In genomic region chr20:3909952-3910366, GRCh38 we compare ENCODE assay signal across 1 cellular context.
TF ChIP-seq lines count a peak whose summit lies in the region.

No MANE protein-coding gene starts in this region.

TF ChIP-seq in K562, 482 proteins besides CTCF, POLR2A, EP300 and RAD21 (continued from another document):
- no peak for TF ChIP-seq TFAP4 (CRISPR knock-in tag; IDR thresholded peaks at IDR 0.05; ENCODE audit: borderline replicate concordance)
- TF ChIP-seq KHSRP (IDR thresholded peaks at IDR 0.05), result no peak
- no peak for TF ChIP-seq ZNF41 (CRISPR knock-in tag; conservative IDR thresholded peaks at IDR 0.05)
- 0 out of 2 replicates have a peak, but pooled peaks have one; percentile 13 for TF ChIP-seq BHLHE40 (IDR thresholded peaks at IDR 0.05; ENCODE audit: low read length)
